ENCODE assay signal across 7 cellular contexts in the genomic region with DNA sequence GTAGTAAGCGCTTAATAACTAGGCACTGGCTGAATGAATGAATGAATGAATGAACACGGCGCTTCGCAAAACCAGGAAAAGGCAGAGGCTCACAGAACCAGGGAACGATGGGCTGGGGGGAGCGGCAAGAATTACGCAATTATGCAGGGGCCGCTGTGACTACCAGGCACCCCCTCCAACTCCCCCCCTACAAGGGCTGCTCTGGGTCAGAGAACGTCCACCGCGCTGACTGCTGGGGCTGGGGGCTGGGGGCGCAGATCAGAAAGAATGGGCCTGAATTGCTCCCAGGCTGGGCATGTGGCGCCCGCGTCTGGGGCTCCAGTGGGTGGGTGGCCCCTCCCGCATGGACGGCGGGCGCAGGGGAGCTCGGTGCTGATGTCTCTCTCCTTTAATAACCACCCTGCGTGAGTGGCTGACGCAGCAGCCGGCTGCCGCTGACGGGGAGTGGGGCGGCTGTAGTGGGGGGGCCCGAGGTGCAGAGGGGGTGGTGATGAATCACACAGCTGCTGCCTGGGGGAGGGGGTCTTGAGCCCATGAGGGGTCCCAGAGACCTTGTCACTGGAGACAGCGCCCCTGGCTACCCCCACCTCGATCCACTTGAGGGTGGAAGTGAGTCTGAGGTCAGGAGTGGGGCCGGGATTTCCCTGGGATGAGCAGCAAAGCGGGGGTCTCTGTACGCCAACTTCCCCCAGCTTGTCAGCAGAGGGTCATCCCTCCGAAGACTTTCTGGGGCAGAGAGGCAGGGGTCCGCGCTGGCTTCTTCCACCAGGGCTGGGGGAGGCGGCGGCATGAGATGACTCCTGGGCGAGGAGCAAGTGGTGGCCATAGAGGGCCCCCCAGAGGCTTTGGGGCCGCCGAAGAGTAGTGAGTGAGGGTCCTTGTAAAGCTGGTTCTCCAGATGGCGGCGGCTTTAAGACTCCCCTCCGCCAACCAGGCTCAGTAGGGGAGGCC. TPM values are rescaled to one million over a fixed set of nuclear protein-coding genes. Genes with fewer than 3 reads are reported as not detected.
DNase-seq lines count a peak whose midpoint lies in the region; ATAC-seq lines count a peak whose summit lies in the region.

No MANE protein-coding gene starts in this region.

- no peak for ATAC-seq in left ventricle myocardium superior

- peak overlapping the region; percentile 50 for H3K4me3 Mint-ChIP-seq in activated CD4-positive, alpha-beta memory T cell treated with anti-CD3 and anti-CD28 coated beads for 36 hours

- peaks cover 24% of the 10 kb centered on the region for H3K36me3 ChIP-seq in HUES6 (ENCODE audit: control insufficient read depth, insufficient read depth, low read length)

- H3K4me1 ChIP-seq in HUES6 (ENCODE audit: control insufficient read depth, insufficient read depth, low read length) = peaks cover 53% of the 10 kb centered on the region

- CTCF ChIA-PET in activated CD4-positive, alpha-beta memory T cell treated with anti-CD3 and anti-CD28 coated beads for 36 hours (lab: Charles Lee) = interaction anchor here (0.6 to 17.9 kb wide), 9 partner anchors 8 to 192 kb away, joined by 3 to 649 read pairs (median 6); a partner anchor contains a TSS

- intact Hi-C loops in activated CD4-positive, alpha-beta memory T cell treated with anti-CD3 and anti-CD28 coated beads for 36 hours (cut with micrococcal nuclease) = no loop called here
- intact Hi-C loops in left ventricle myocardium superior (cut with micrococcal nuclease) = no loop called here

- no peaks in the 10 kb centered on the region for H3K9me3 ChIP-seq in HUES6 (ENCODE audit: control insufficient read depth, insufficient read depth, low read depth, low read length)

- peaks cover 29% of the 10 kb centered on the region for H3K36me3 Mint-ChIP-seq in activated CD4-positive, alpha-beta memory T cell treated with anti-CD3 and anti-CD28 coated beads for 36 hours

- POLR2A ChIA-PET in activated CD4-positive, alpha-beta memory T cell treated with anti-CD3 and anti-CD28 coated beads for 36 hours (lab: Charles Lee) = interaction anchor here (3.0 kb wide), 1 partner anchor 23 kb away, joined by 37 read pairs; no protein-coding TSS in a partner anchor

- peak overlapping the region; percentile 30 for H3K9ac ChIP-seq in HUES6 (ENCODE audit: low read length)

- H3K27ac Mint-ChIP-seq in activated CD4-positive, alpha-beta memory T cell treated with anti-CD3 and anti-CD28 coated beads for 36 hours = peak overlapping the region; percentile 45

- no peak overlapping the region for H3K27ac ChIP-seq in HUES6 (ENCODE audit: low read depth, low read length)

- H3K4me1 Mint-ChIP-seq in activated CD4-positive, alpha-beta memory T cell treated with anti-CD3 and anti-CD28 coated beads for 36 hours (ENCODE audit: low read depth) = peaks cover 59% of the 10 kb centered on the region

- H3K27me3 ChIP-seq in HUES6 (ENCODE audit: control insufficient read depth, insufficient read depth, low read length) = peaks cover 12% of the 10 kb centered on the region

- no peaks in the 10 kb centered on the region for H3K27me3 Mint-ChIP-seq in activated CD4-positive, alpha-beta memory T cell treated with anti-CD3 and anti-CD28 coated beads for 36 hours

- peak overlapping the region; percentile 75 for H3K4me3 ChIP-seq in HUES6 (ENCODE audit: low read depth, low read length)

- no peaks in the 10 kb centered on the region for H3K9me3 Mint-ChIP-seq in activated CD4-positive, alpha-beta memory T cell treated with anti-CD3 and anti-CD28 coated beads for 36 hours

- DNase-seq in activated CD4-positive, alpha-beta memory T cell treated with anti-CD3 and anti-CD28 coated beads for 36 hours = no peak
- DNase-seq in left ventricle myocardium superior = peak; percentile 58
- DNase-seq in stimulated activated CD8-positive, alpha-beta memory T cell treated with anti-CD3 and anti-CD28 coated beads, Interleukin-4, amount 100 ng/mL, for 48 hours = peak; percentile 36
- no peak for DNase-seq in NCI-H1436 (lab: John Stamatoyannopoulos, UW)
- no peak for DNase-seq in NCI-H1930 (lab: John Stamatoyannopoulos, UW)
- no peak for DNase-seq in NCI-H226

RNA-seq across cellular contexts. Expression of a gene that starts 1.4 kb away (rescaled TPM):
- total RNA-seq in activated CD4-positive, alpha-beta memory T cell treated with anti-CD3 and anti-CD28 coated beads for 36 hours = 100 to 1,000 TPM; 171 to 173 TPM
- total RNA-seq in left ventricle myocardium superior = 248 TPM

RNA-seq across cellular contexts. Expression of a gene that starts 7.6 kb away (rescaled TPM):
- total RNA-seq in activated CD4-positive, alpha-beta memory T cell treated with anti-CD3 and anti-CD28 coated beads for 36 hours = 10 to 100 TPM; 74.8 to 76.1 TPM
- total RNA-seq in left ventricle myocardium superior = 13.1 TPM

RNA-seq across cellular contexts. Expression of a gene that starts 18.0 kb away (rescaled TPM):
- not detected for total RNA-seq in activated CD4-positive, alpha-beta memory T cell treated with anti-CD3 and anti-CD28 coated beads for 36 hours
- not detected for total RNA-seq in left ventricle myocardium superior

RNA-seq across cellular contexts. Expression of a gene that starts 19.3 kb away (rescaled TPM):
- 10 to 100 TPM; 54.1 to 54.6 TPM for total RNA-seq in activated CD4-positive, alpha-beta memory T cell treated with anti-CD3 and anti-CD28 coated beads for 36 hours
- 59.7 TPM for total RNA-seq in left ventricle myocardium superior

RNA-seq across cellular contexts. Expression of a gene that starts 26.2 kb away (rescaled TPM):
- 100 to 1,000 TPM; 178 to 192 TPM for total RNA-seq in activated CD4-positive, alpha-beta memory T cell treated with anti-CD3 and anti-CD28 coated beads for 36 hours
- total RNA-seq in left ventricle myocardium superior = 686 TPM

Comparison
In these comparisons a context has a peak if more than half of its experiments do, and no peak if none do; other contexts are left out.
1. DNase-seq: peak in left ventricle myocardium superior (single experiment) and stimulated activated CD8-positive, alpha-beta memory T cell treated with anti-CD3 and anti-CD28 coated beads, Interleukin-4, amount 100 ng/mL, for 48 hours (single experiment); none in activated CD4-positive, alpha-beta memory T cell treated with anti-CD3 and anti-CD28 coated beads for 36 hours (single experiment), NCI-H1436 (single experiment), NCI-H1930 (0 of 2) and NCI-H226 (single experiment).